33 cellular contexts compared by ENCODE assay signal in genomic region chr2:170252414-170252813, GRCh38.
DNase-seq lines count a peak whose midpoint lies in the region; ATAC-seq, FAIRE-seq and TF ChIP-seq lines count a peak whose summit lies in the region.
"Had no signal": no experiment of that assay in that cellular context is flagged by ENCODE, and none has a peak within 500 bp of the region (broad histone marks: within the 10 kb centered on the region; RNA-seq: fewer than 3 reads in every experiment).

No MANE protein-coding gene starts in this region.

- CTCF ChIA-PET in K562 (lab: Yijun Ruan, JAX; ENCODE audit: low intra/inter-chr PET ratio) = no interaction called here

- no peak overlapping the region for H3K27ac Mint-ChIP-seq in endodermal cell
- H3K27ac Mint-ChIP-seq: B cell; CD14-positive monocyte; CD4-positive, alpha-beta memory T cell; CD4-positive, alpha-beta T cell; CD4-positive, CD25-positive, alpha-beta regulatory T cell; CD8-positive, alpha-beta memory T cell; CD8-positive, alpha-beta T cell had no signal

- H3K27ac ChIP-seq in K562 (ENCODE audit: extremely low read depth, low read depth, low read length) (no peak overlapping the region), endodermal cell (ENCODE audit: low read depth, low read length) (no peak overlapping the region)
- H3K27ac ChIP-seq: 22Rv1; A549; BLaER1; BLaER1 treated with 17β-estradiol and CSF1 and Interleukin-3, amounts not matched to agents 10 nM and 100 nM; C4-2B had no signal

- H3K27me3 Mint-ChIP-seq in endodermal cell (ENCODE audit: insufficient read depth) = peaks cover 6% of the 10 kb centered on the region

- H3K27me3 ChIP-seq in K562 (ENCODE audit: control insufficient read depth in 2 of 2, insufficient read depth in 2 of 2, low read length in 2 of 2) (no peaks in the 10 kb centered on the region), endodermal cell (ENCODE audit: control insufficient read depth, insufficient read depth, low read length, poor library complexity, severe bottlenecking) (no peaks in the 10 kb centered on the region)
- H3K27me3 ChIP-seq: BE2C; BLaER1; BLaER1 treated with 17β-estradiol and CSF1 and Interleukin-3, amounts not matched to agents 10 nM and 100 nM had no signal

- H3K4me2 ChIP-seq in K562 (ENCODE audit: insufficient read depth, low read length) = no peak overlapping the region
- H3K4me2 ChIP-seq: A549; BLaER1; BLaER1 treated with 17β-estradiol and CSF1 and Interleukin-3, amounts not matched to agents 10 nM and 100 nM had no signal

- no peak for TF ChIP-seq EP300 in K562 (IDR thresholded peaks at IDR 0.05; ENCODE audit: low read length)

- no peaks in the 10 kb centered on the region for H3K9me1 ChIP-seq in K562 (ENCODE audit: control insufficient read depth, insufficient read depth, low read length)

- H3K9me3 ChIP-seq in K562 (replicated peaks; ENCODE audit: control insufficient read depth, insufficient read depth, low read depth, low read length) (peaks cover 9% of the 10 kb centered on the region), endodermal cell (ENCODE audit: control insufficient read depth, low read length) (peaks cover 34% of the 10 kb centered on the region)
- H3K9me3 ChIP-seq: A549, BE2C, BLaER1 had no signal

- peaks cover 16 to 55% of the 10 kb centered on the region in 2 experiments for H3K4me1 ChIP-seq in K562 (replicated peaks in 1 of 2; ENCODE audit: control insufficient read depth in 2 of 2, insufficient read depth in 2 of 2, low read length in 2 of 2)
- peaks cover 11% of the 10 kb centered on the region for H3K4me1 ChIP-seq in endodermal cell (ENCODE audit: control insufficient read depth, insufficient read depth, low read length)
- H3K4me1 ChIP-seq: A549, BE2C, BLaER1 had no signal

- H2AFZ ChIP-seq in K562 (ENCODE audit: low read depth, low read length) = no peak overlapping the region

- no peak for TF ChIP-seq RAD21 in K562 (CRISPR knock-in tag; conservative IDR thresholded peaks at IDR 0.05 in 1 of 2, IDR thresholded peaks at IDR 0.05 in 1 of 2)

- TF ChIP-seq CTCF in K562 (IDR thresholded peaks at IDR 0.05 in 2 of 3, conservative IDR thresholded peaks at IDR 0.05 in 1 of 3; ENCODE audit: insufficient read depth in 2 of 3, low read depth in 1 of 3, low read length in 3 of 3) (no peak), endodermal cell (conservative IDR thresholded peaks at IDR 0.05) (no peak)

- no peaks in the 10 kb centered on the region for H4K20me1 ChIP-seq in K562 (replicated peaks; ENCODE audit: control insufficient read depth, insufficient read depth, low read length)
- H4K20me1 ChIP-seq: BLaER1; BLaER1 treated with 17β-estradiol and CSF1 and Interleukin-3, amounts not matched to agents 10 nM and 100 nM had no signal

- BruUV-seq in K562 (replicated peaks; lab: Mats Ljungman, UMichigan) = no TSS peak

- H3K4me1 Mint-ChIP-seq in endodermal cell = peaks cover 34% of the 10 kb centered on the region
- H3K4me1 Mint-ChIP-seq: B cell; CD14-positive monocyte; CD4-positive, alpha-beta memory T cell; CD4-positive, CD25-positive, alpha-beta regulatory T cell; CD8-positive, alpha-beta memory T cell had no signal

- POLR2A ChIA-PET in K562 (lab: Yijun Ruan, JAX) = interaction anchor here (1.2 kb wide), 1 partner anchor 103 kb away, joined by 3 read pairs; no protein-coding TSS in a partner anchor

- H3K9ac ChIP-seq in K562 (ENCODE audit: insufficient read depth in 1 of 2, low read depth in 2 of 2, low read length in 2 of 2) (no peak overlapping the region), endodermal cell (ENCODE audit: extremely low read depth, low read length, poor library complexity, severe bottlenecking) (no peak overlapping the region)
- H3K9ac ChIP-seq: BLaER1; BLaER1 treated with 17β-estradiol and CSF1 and Interleukin-3, amounts not matched to agents 10 nM and 100 nM had no signal

- no peak overlapping the region for H3K4me3 Mint-ChIP-seq in endodermal cell
- H3K4me3 Mint-ChIP-seq: B cell; CD14-positive monocyte; CD4-positive, alpha-beta memory T cell; CD4-positive, alpha-beta T cell; CD4-positive, CD25-positive, alpha-beta regulatory T cell; CD8-positive, alpha-beta memory T cell; CD8-positive, alpha-beta T cell had no signal

- no peak overlapping the region for H3K4me3 ChIP-seq in K562
- H3K4me3 ChIP-seq in endodermal cell (ENCODE audit: low read length) = peak overlapping the region; percentile 9
- H3K4me3 ChIP-seq: A549; BLaER1; BLaER1 treated with 17β-estradiol and CSF1 and Interleukin-3, amounts not matched to agents 10 nM and 100 nM had no signal

- no peaks in the 10 kb centered on the region for H3K36me3 ChIP-seq in K562 (ENCODE audit: control insufficient read depth, insufficient read depth, low read length)
- H3K36me3 ChIP-seq in endodermal cell (ENCODE audit: control insufficient read depth, insufficient read depth, low read length) = no peaks in the 10 kb centered on the region
- H3K36me3 ChIP-seq: BE2C; BLaER1; BLaER1 treated with 17β-estradiol and CSF1 and Interleukin-3, amounts not matched to agents 10 nM and 100 nM had no signal

- H3K9me3 Mint-ChIP-seq in endodermal cell = peaks cover 14% of the 10 kb centered on the region

- no peak for TF ChIP-seq POLR2A in K562 (conservative IDR thresholded peaks at IDR 0.05)

- intact Hi-C loops in K562 (cut with micrococcal nuclease) = no loop called here

- ATAC-seq in K562 = no peak
- no peak for ATAC-seq in GM21786 (IDR thresholded peaks at IDR 0.05; ENCODE audit: unreplicated experiment)
- no peak for ATAC-seq in HG03097 (IDR thresholded peaks at IDR 0.05; ENCODE audit: low FRiP score, unreplicated experiment)
- ATAC-seq: A549; CD8-positive, alpha-beta T cell had no signal

- no peak for FAIRE-seq in K562 (lab: Jason Lieb, UNC)
- FAIRE-seq: A204.1, A549, D721Med had no signal

- H3K36me3 Mint-ChIP-seq in endodermal cell (ENCODE audit: low read depth) = peaks cover 3% of the 10 kb centered on the region
- H3K36me3 Mint-ChIP-seq: CD14-positive monocyte; CD4-positive, alpha-beta memory T cell; CD4-positive, CD25-positive, alpha-beta regulatory T cell; CD8-positive, alpha-beta memory T cell; CD8-positive, alpha-beta T cell had no signal

- in situ Hi-C loops in K562 (cut with MboI) = no loop called here

- DNase-seq in K562 (ENCODE audit: extremely low read depth in 1 of 4, low spot score in 3 of 4) (no peak), endodermal cell (no peak)
- DNase-seq: 8988T; ACHN; AML-193; BE2C; C1 segment of cervical spinal cord; Caco-2; Calu3; CD4-positive, alpha-beta memory T cell; CD4-positive, alpha-beta T cell; CD4-positive, CD25-positive, alpha-beta regulatory T cell; CD8-positive, alpha-beta memory T cell; CD8-positive, alpha-beta T cell; COR-L47; DMS 273 treated with DMSO at 0.1 percent for 48 hours; DMS153; DMS53; DMS79; DMS79 treated with DMSO at 0.1 percent for 48 hours; DND-41; EL had no signal

- no peaks in the 10 kb centered on the region for H3K79me2 ChIP-seq in K562 (ENCODE audit: control insufficient read depth, insufficient read depth, low read length)

TF ChIP-seq in K562, 482 proteins besides CTCF, POLR2A, EP300 and RAD21 (continues in another document):
- TF ChIP-seq ZNF3 (CRISPR knock-in tag; IDR thresholded peaks at IDR 0.05) (peak; percentile 19; the same call in 1 of the 2 replicates), ILK (tag; IDR thresholded peaks at IDR 0.05; ENCODE audit: borderline replicate concordance, low read depth) (no peak), ZNF143 (CRISPR knock-in tag; IDR thresholded peaks at IDR 0.05) (no peak), JUN (IDR thresholded peaks at IDR 0.05; ENCODE audit: borderline replicate concordance, low read depth, low read length) (no peak), JUN (CRISPR knock-in tag; IDR thresholded peaks at IDR 0.05; ENCODE audit: borderline replicate concordance) (no peak), HMG20B (CRISPR knock-in tag; IDR thresholded peaks at IDR 0.05) (no peak), HDAC3 (IDR thresholded peaks at IDR 0.05; ENCODE audit: borderline replicate concordance, partially characterized antibody) (no peak), HSF4 (CRISPR knock-in tag; IDR thresholded peaks at IDR 0.05; ENCODE audit: borderline replicate concordance) (no peak), MLX (CRISPR knock-in tag; conservative IDR thresholded peaks at IDR 0.05) (no peak), GATAD2B (IDR thresholded peaks at IDR 0.05; ENCODE audit: borderline replicate concordance) (no peak), ELK3 (CRISPR knock-in tag; IDR thresholded peaks at IDR 0.05) (no peak), KDM1A (IDR thresholded peaks at IDR 0.05) (0 out of 4 replicates have a peak, but pooled peaks of 1 of the 2 experiments have one; percentile 20), LARP7 (IDR thresholded peaks at IDR 0.05) (no peak), CCAR2 (IDR thresholded peaks at IDR 0.05; ENCODE audit: low read depth, low read length) (no peak), NFRKB (IDR thresholded peaks at IDR 0.05; ENCODE audit: low read depth) (no peak), KLF1 (tag; IDR thresholded peaks at IDR 0.05) (no peak), TRIM28 (IDR thresholded peaks at IDR 0.05) (peak; percentile 82; the same call in 1 of the 2 replicates), RFX7 (CRISPR knock-in tag; IDR thresholded peaks at IDR 0.05) (no peak), CEBPG (CRISPR knock-in tag; IDR thresholded peaks at IDR 0.05) (no peak), CEBPG (tag; conservative IDR thresholded peaks at IDR 0.05 in 1 of 2, IDR thresholded peaks at IDR 0.05 in 1 of 2) (no peak), ELF2 (CRISPR knock-in tag; IDR thresholded peaks at IDR 0.05) (no peak), BRD9 (IDR thresholded peaks at IDR 0.05; ENCODE audit: low read depth, partially characterized antibody) (no peak), U2AF1 (optimal IDR thresholded peaks at IDR 0.05; ENCODE audit: low read depth, low read length) (no peak), POLR2AphosphoS5 (IDR thresholded peaks at IDR 0.05; ENCODE audit: control insufficient read depth, insufficient read depth, low read depth, low read length) (no peak)
